ENCODE assay signal across 16 cellular contexts in genomic region chr3:188369526-188369925, GRCh38.
DNase-seq lines count a peak whose midpoint lies in the region; ATAC-seq, FAIRE-seq and TF ChIP-seq lines count a peak whose summit lies in the region.
"Had no signal": no experiment of that assay in that cellular context is flagged by ENCODE, and none has a peak within 500 bp of the region (broad histone marks: within the 10 kb centered on the region; RNA-seq: fewer than 3 reads in every experiment).

No MANE protein-coding gene starts in this region.

- H3K4me1 Mint-ChIP-seq in T-helper 17 cell = peaks cover 19% of the 10 kb centered on the region

- H2AFZ ChIP-seq in hepatocyte = no peak overlapping the region

- peaks cover 5% of the 10 kb centered on the region for H3K4me1 ChIP-seq in right cardiac atrium (ENCODE audit: control insufficient read depth, insufficient read depth, low read length)
- peaks cover 15% of the 10 kb centered on the region for H3K4me1 ChIP-seq in hepatocyte (ENCODE audit: insufficient read depth)
- H3K4me1 ChIP-seq in transverse colon = peaks cover 0 to 21% (median 8%) of the 10 kb centered on the region in 4 donors

- peak overlapping the region; percentile 69 for H3K27ac Mint-ChIP-seq in T-helper 17 cell

- H3K4me3 ChIP-seq in right cardiac atrium (ENCODE audit: low read length) (no peak overlapping the region), hepatocyte (no peak overlapping the region), transverse colon (no peak overlapping the region)
- H3K4me3 ChIP-seq: BLaER1 treated with 17β-estradiol and CSF1 and Interleukin-3, amounts not matched to agents 10 nM and 100 nM; K562; Peyer's patch had no signal

- H3K27ac ChIP-seq in right cardiac atrium (ENCODE audit: low read length) (no peak overlapping the region), hepatocyte (peak overlapping the region; percentile 49), transverse colon (peak overlapping the region in 3 of 4 donors; percentile 2 to 33 (median 6))
- H3K27ac ChIP-seq: BLaER1 treated with 17β-estradiol and CSF1 and Interleukin-3, amounts not matched to agents 10 nM and 100 nM had no signal

- ATAC-seq in left ventricle myocardium superior = peak; percentile 45
- no peak for ATAC-seq in right cardiac atrium
- ATAC-seq in T-helper 17 cell = no peak
- no peak for ATAC-seq in HG03280 (IDR thresholded peaks at IDR 0.05; ENCODE audit: unreplicated experiment)
- ATAC-seq: K562 had no signal

- no peak for TF ChIP-seq POLR2A in transverse colon (IDR thresholded peaks at IDR 0.05)
- TF ChIP-seq POLR2A in GM12891 (IDR thresholded peaks at IDR 0.05; ENCODE audit: low read depth, low read length) = no peak

- H3K4me2 ChIP-seq in hepatocyte = no peak overlapping the region
- H3K4me2 ChIP-seq: BLaER1 treated with 17β-estradiol and CSF1 and Interleukin-3, amounts not matched to agents 10 nM and 100 nM had no signal

- no peak for TF ChIP-seq EP300 in transverse colon (IDR thresholded peaks at IDR 0.05; ENCODE audit: low read depth)

- H3K9me3 ChIP-seq in right cardiac atrium (ENCODE audit: control insufficient read depth, low read length) (no peaks in the 10 kb centered on the region), T-helper 17 cell (ENCODE audit: control insufficient read depth, low read length, poor library complexity, severe bottlenecking) (no peaks in the 10 kb centered on the region), hepatocyte (ENCODE audit: low read depth) (no peaks in the 10 kb centered on the region), transverse colon (no peaks in the 10 kb centered on the region)
- H3K9me3 ChIP-seq: Peyer's patch had no signal

- no peaks in the 10 kb centered on the region for H3K27me3 ChIP-seq in right cardiac atrium (ENCODE audit: control insufficient read depth, insufficient read depth)
- H3K27me3 ChIP-seq in hepatocyte = no peaks in the 10 kb centered on the region
- H3K27me3 ChIP-seq in transverse colon = no peaks in the 10 kb centered on the region
- H3K27me3 ChIP-seq: BLaER1 treated with 17β-estradiol and CSF1 and Interleukin-3, amounts not matched to agents 10 nM and 100 nM; Peyer's patch had no signal

- H3K36me3 ChIP-seq in hepatocyte (replicated peaks; ENCODE audit: insufficient read depth, low read depth) (no peaks in the 10 kb centered on the region), transverse colon (no peaks in the 10 kb centered on the region)
- H3K36me3 ChIP-seq: Peyer's patch had no signal

- 96% methylated on average over 3 of the region's 3 CpGs for WGBS in right cardiac atrium
- WGBS in hepatocyte (ENCODE audit: low lambda C conversion rate, missing lambda C conversion rate) = 86% methylated on average over 3 of the region's 3 CpGs
- WGBS in transverse colon (ENCODE audit: low coverage in 1 of 2), 2 donors = 93 to 99% methylated on average over 3 of the region's 3 CpGs

- FAIRE-seq in GM12891 (lab: Jason Lieb, UNC) (no peak), HTR-8/SVneo (lab: Jason Lieb, UNC) (no peak)
- FAIRE-seq: GM18507, K562 had no signal

- in situ Hi-C loops in transverse colon (cut with MboI; ENCODE audit: low pct_ligation_motif_present in 1 of 4, low pct_unique_long_range_greater_than_20kb in 1 of 4, low sequenced_read_pairs in 3 of 4) = no loop called here

- H4K20me1 ChIP-seq in hepatocyte (ENCODE audit: insufficient read depth, poor library complexity, severe bottlenecking) = no peaks in the 10 kb centered on the region
- H4K20me1 ChIP-seq: BLaER1 treated with 17β-estradiol and CSF1 and Interleukin-3, amounts not matched to agents 10 nM and 100 nM had no signal

- no peaks in the 10 kb centered on the region for H3K36me3 Mint-ChIP-seq in T-helper 17 cell (ENCODE audit: low read depth)

- H3K4me3 Mint-ChIP-seq in T-helper 17 cell = no peak overlapping the region
- H3K4me3 Mint-ChIP-seq: H9 had no signal

- H3K27me3 Mint-ChIP-seq in T-helper 17 cell = no peaks in the 10 kb centered on the region

- intact Hi-C loops in left ventricle myocardium superior (cut with micrococcal nuclease) = no loop called here
- intact Hi-C loops in right cardiac atrium (cut with DNase I) = no loop called here
- intact Hi-C loops in transverse colon (cut with DNase I; ENCODE audit: low total_unique reads) = no loop called here

- peaks cover 69% of the 10 kb centered on the region for H3K79me2 ChIP-seq in hepatocyte

- DNase-seq in left ventricle myocardium superior = no peak
- DNase-seq in right cardiac atrium = no peak
- no peak for DNase-seq in T-helper 17 cell
- no peak for DNase-seq in hepatocyte (ENCODE audit: low spot score)
- no peak for DNase-seq in transverse colon
- DNase-seq in GM12891 (ENCODE audit: insufficient read length, low spot score) = no peak
- DNase-seq in HTR-8/SVneo (ENCODE audit: insufficient read length, low spot score) = no peak
- DNase-seq: DMS 273 treated with DMSO at 0.1 percent for 48 hours, H9, NCI-H1092, Peyer's patch, SHP77 had no signal

- H3K9me2 ChIP-seq in hepatocyte (replicated peaks; ENCODE audit: insufficient read depth) = no peaks in the 10 kb centered on the region

- TF ChIP-seq CTCF in hepatocyte (IDR thresholded peaks at IDR 0.05; ENCODE audit: poor library complexity) (no peak), transverse colon (IDR thresholded peaks at IDR 0.05) (no peak)

TF ChIP-seq in GM12891, 5 proteins besides CTCF, POLR2A, EP300 and RAD21:
- TF ChIP-seq TAF1 (IDR thresholded peaks at IDR 0.05; ENCODE audit: low read depth, low read length) = no peak
- no peak for TF ChIP-seq POLR2AphosphoS5 (IDR thresholded peaks at IDR 0.05; ENCODE audit: low read depth, low read length)
- TF ChIP-seq POU2F2 (IDR thresholded peaks at IDR 0.05; ENCODE audit: low read depth, low read length) = no peak
- no peak for TF ChIP-seq PAX5 (IDR thresholded peaks at IDR 0.05; ENCODE audit: insufficient read depth, low read length, severe bottlenecking)
- no peak for TF ChIP-seq SPI1 (IDR thresholded peaks at IDR 0.05; ENCODE audit: low read depth, low read length)
